In genomic region chr11:6667733-6668374, GRCh38 we compare ENCODE assay signal across 8 cellular contexts. TPM values are rescaled to one million over a fixed set of nuclear protein-coding genes. Genes with fewer than 3 reads are reported as not detected.
DNase-seq lines count a peak whose midpoint lies in the region; ATAC-seq, FAIRE-seq and TF ChIP-seq lines count a peak whose summit lies in the region.

No MANE protein-coding gene starts in this region.

- peak; percentile 58 to 65 for ATAC-seq in activated T-cell treated with anti-CD3 and anti-CD28 coated beads, Interleukin-2, amount 50 U/mL, for 4 hours
- peak in 5 of 8 donors; percentile 33 to 52 (median 41) for ATAC-seq in heart right ventricle
- ATAC-seq in HG03108 (IDR thresholded peaks at IDR 0.05; ENCODE audit: unreplicated experiment), result no peak

- H3K4me1 ChIP-seq in Karpas-422 (ENCODE audit: low read length) (no peaks in the 10 kb centered on the region), heart right ventricle (peaks cover 0 to 22% (median 5%) of the 10 kb centered on the region in 9 donors), stomach (no peaks in the 10 kb centered on the region)

- H3K27me3 ChIP-seq in Karpas-422 (ENCODE audit: low read length), result no peaks in the 10 kb centered on the region
- H3K27me3 ChIP-seq in heart right ventricle, result no peaks in the 10 kb centered on the region
- H3K27me3 ChIP-seq in stomach, result no peaks in the 10 kb centered on the region

- H3K4me2 ChIP-seq in Karpas-422 (ENCODE audit: low read depth, low read length, poor library complexity, severe bottlenecking), result no peak overlapping the region

- no peak for TF ChIP-seq EP300 in stomach (IDR thresholded peaks at IDR 0.05)

- H3K9me3 Mint-ChIP-seq in activated T-cell treated with anti-CD3 and anti-CD28 coated beads, Interleukin-2, amount 50 U/mL, for 4 hours, result no peaks in the 10 kb centered on the region

- H3K36me3 Mint-ChIP-seq in activated T-cell treated with anti-CD3 and anti-CD28 coated beads, Interleukin-2, amount 50 U/mL, for 4 hours (ENCODE audit: insufficient read depth), result peaks cover 1% of the 10 kb centered on the region

- peaks cover 60% of the 10 kb centered on the region for H3K4me1 Mint-ChIP-seq in activated T-cell treated with anti-CD3 and anti-CD28 coated beads, Interleukin-2, amount 50 U/mL, for 4 hours (ENCODE audit: low read depth)

- 78 to 85% methylated on average over 3 of the region's 3 CpGs for WGBS in heart right ventricle, 2 donors
- WGBS in stomach, 5 donors, result 64 to 73% (median 68%) methylated on average over 3 of the region's 3 CpGs

- H3K79me2 ChIP-seq in Karpas-422 (ENCODE audit: low read length), result no peaks in the 10 kb centered on the region

- no peak overlapping the region for H2AFZ ChIP-seq in Karpas-422 (ENCODE audit: low read length)

- no peak overlapping the region for H3K4me3 Mint-ChIP-seq in activated T-cell treated with anti-CD3 and anti-CD28 coated beads, Interleukin-2, amount 50 U/mL, for 4 hours

- TF ChIP-seq POLR2A in stomach (IDR thresholded peaks at IDR 0.05), result no peak

- H3K36me3 ChIP-seq in Karpas-422 (ENCODE audit: insufficient read depth, low read length) (no peaks in the 10 kb centered on the region), heart right ventricle (no peaks in the 10 kb centered on the region), stomach (no peaks in the 10 kb centered on the region)

- no peaks in the 10 kb centered on the region for H3K27me3 Mint-ChIP-seq in activated T-cell treated with anti-CD3 and anti-CD28 coated beads, Interleukin-2, amount 50 U/mL, for 4 hours (ENCODE audit: low read depth)

- TF ChIP-seq CTCF in heart right ventricle (IDR thresholded peaks at IDR 0.05) (peak; percentile 16 to 65 (median 57)), stomach (IDR thresholded peaks at IDR 0.05) (peak in 5 of 7 experiments; percentile 35 to 59 (median 52))

- intact Hi-C loops in heart right ventricle (cut with DNase I), result loop anchor here in 2 of 10 donors (5.0 kb wide), 2 partner anchors 56 to 66 kb away; partner anchors contain the start of genes ILK (in 1 of the 2), RRP8 (in 1 of the 2) and TAF10 (in 1 of the 2)
- intact Hi-C loops in stomach (cut with DNase I; ENCODE audit: low total_unique reads), result no loop called here

- H3K9me3 ChIP-seq in Karpas-422 (ENCODE audit: low read length) (no peaks in the 10 kb centered on the region), heart right ventricle (no peaks in the 10 kb centered on the region), stomach (no peaks in the 10 kb centered on the region)

- FAIRE-seq in GM18507 (lab: Jason Lieb, UNC), result peak; percentile 83

- no peaks in the 10 kb centered on the region for H3K9me2 ChIP-seq in Karpas-422 (replicated peaks; ENCODE audit: insufficient read depth, low read length)

- H3K9ac ChIP-seq in Karpas-422 (ENCODE audit: low read length), result no peak overlapping the region

- no peaks in the 10 kb centered on the region for H4K20me1 ChIP-seq in Karpas-422 (ENCODE audit: insufficient read depth, low read depth, low read length)

- DNase-seq in AG20443 (ENCODE audit: low spot score), result peak; percentile 39
- DNase-seq in GM18507 (ENCODE audit: extremely low spot score, insufficient read length, low read depth), result no peak
- peak; percentile 75 for DNase-seq in Karpas-422
- no peak for DNase-seq in activated T-cell treated with anti-CD3 and anti-CD28 coated beads, Interleukin-2, amount 50 U/mL, for 4 hours
- peak in 1 of 2 donors; percentile 24 for DNase-seq in heart right ventricle
- DNase-seq in stomach, result no peak
- no peak for DNase-seq in NCI-H146 (lab: John Stamatoyannopoulos, UW)

- H3K27ac ChIP-seq in Karpas-422 (ENCODE audit: low read length) (no peak overlapping the region), heart right ventricle (no peak overlapping the region), stomach (no peak overlapping the region)

- no peak overlapping the region for H3K4me3 ChIP-seq in Karpas-422 (ENCODE audit: low read length)
- no peak overlapping the region for H3K4me3 ChIP-seq in heart right ventricle
- H3K4me3 ChIP-seq in stomach, result no peak overlapping the region

RNA-seq across cellular contexts. Expression of gene DCHS1, which starts 12.2 kb away (rescaled TPM):
- total RNA-seq in Karpas-422 (2014; rRNA removed; shearing (Covaris generic); ENCODE audit: low replicate concordance), result 0.04 and 0.11 TPM in 2 replicates
- total RNA-seq in activated T-cell treated with anti-CD3 and anti-CD28 coated beads, Interleukin-2, amount 50 U/mL, for 4 hours, result under 1 TPM; 0.28 to 0.40 (median 0.33) TPM
- 10 to 100 TPM in 3 of 10 donors, 1 to 10 TPM in 7; 7.1 to 12.4 (median 8.7) TPM for total RNA-seq in heart right ventricle
- 1 to 10 TPM; 4.1 to 6.7 TPM for polyA plus RNA-seq in heart right ventricle
- total RNA-seq in stomach, result 10 to 100 TPM in 4 of 5 donors, 1 to 10 TPM in 1; 9.9 to 22.8 (median 17.4) TPM
- polyA plus RNA-seq in stomach, result 1 to 10 TPM in 2 of 3 donors, under 1 TPM in 1; 0.76 to 2.6 (median 1.6) TPM

RNA-seq across cellular contexts. Expression of gene MRPL17, which starts 15.3 kb away (rescaled TPM):
- 55.4 and 67.3 TPM in 2 replicates for total RNA-seq in Karpas-422 (2014; rRNA removed; shearing (Covaris generic); ENCODE audit: low replicate concordance)
- total RNA-seq in activated T-cell treated with anti-CD3 and anti-CD28 coated beads, Interleukin-2, amount 50 U/mL, for 4 hours, result 100 to 1,000 TPM; 149 to 162 (median 156) TPM
- total RNA-seq in heart right ventricle, result 10 to 100 TPM; 36.7 to 61.4 (median 45.5) TPM
- polyA plus RNA-seq in heart right ventricle, result 10 to 100 TPM; 55.2 to 69.1 TPM
- total RNA-seq in stomach, result 100 to 1,000 TPM in 1 of 5 donors, 10 to 100 TPM in 3, 1 to 10 TPM in 1; 9.0 to 148 (median 20.4) TPM
- 10 to 100 TPM; 43.2 to 52.2 (median 49.4) TPM for polyA plus RNA-seq in stomach

RNA-seq across cellular contexts. Expression of gene TPP1, which starts 48.6 kb away (rescaled TPM):
- 41.5 and 45.5 TPM in 2 replicates for total RNA-seq in Karpas-422 (2014; rRNA removed; shearing (Covaris generic); ENCODE audit: low replicate concordance)
- 10 to 100 TPM; 25.4 to 35.6 (median 27.3) TPM for total RNA-seq in activated T-cell treated with anti-CD3 and anti-CD28 coated beads, Interleukin-2, amount 50 U/mL, for 4 hours
- total RNA-seq in heart right ventricle, result 100 to 1,000 TPM in 2 of 10 donors, 10 to 100 TPM in 8; 56.3 to 132 (median 72.6) TPM
- polyA plus RNA-seq in heart right ventricle, result 10 to 100 TPM; 31.9 to 34.6 TPM
- 100 to 1,000 TPM in 1 of 5 donors, 10 to 100 TPM in 4; 45.9 to 213 (median 91.5) TPM for total RNA-seq in stomach
- 10 to 100 TPM; 11.9 to 32.8 (median 26.1) TPM for polyA plus RNA-seq in stomach

RNA-seq across cellular contexts. Expression of gene TAF10, which starts 55.8 kb away (rescaled TPM):
- total RNA-seq in Karpas-422 (2014; rRNA removed; shearing (Covaris generic); ENCODE audit: low replicate concordance), result 158 and 192 TPM in 2 replicates
- 100 to 1,000 TPM; 163 to 191 (median 188) TPM for total RNA-seq in activated T-cell treated with anti-CD3 and anti-CD28 coated beads, Interleukin-2, amount 50 U/mL, for 4 hours
- total RNA-seq in heart right ventricle, result 100 to 1,000 TPM in 1 of 10 donors, 10 to 100 TPM in 9; 78.0 to 101 (median 89.7) TPM
- polyA plus RNA-seq in heart right ventricle, result 100 to 1,000 TPM in 1 of 2 donors, 10 to 100 TPM in 1; 93.3 to 254 TPM
- total RNA-seq in stomach, result 100 to 1,000 TPM in 4 of 5 donors, 10 to 100 TPM in 1; 15.8 to 234 (median 163) TPM
- 100 to 1,000 TPM; 115 to 160 (median 154) TPM for polyA plus RNA-seq in stomach

Comparison
In these comparisons a context has a peak if more than half of its experiments do, and no peak if none do; other contexts are left out.
1. DNase-seq: peak in AG20443 (single experiment) and Karpas-422 (single experiment); none in GM18507 (single experiment), activated T-cell treated with anti-CD3 and anti-CD28 coated beads, Interleukin-2, amount 50 U/mL, for 4 hours (single experiment), stomach (single experiment) and NCI-H146 (single experiment).